ENCODE assay signal across 10 cellular contexts in the genomic region with DNA sequence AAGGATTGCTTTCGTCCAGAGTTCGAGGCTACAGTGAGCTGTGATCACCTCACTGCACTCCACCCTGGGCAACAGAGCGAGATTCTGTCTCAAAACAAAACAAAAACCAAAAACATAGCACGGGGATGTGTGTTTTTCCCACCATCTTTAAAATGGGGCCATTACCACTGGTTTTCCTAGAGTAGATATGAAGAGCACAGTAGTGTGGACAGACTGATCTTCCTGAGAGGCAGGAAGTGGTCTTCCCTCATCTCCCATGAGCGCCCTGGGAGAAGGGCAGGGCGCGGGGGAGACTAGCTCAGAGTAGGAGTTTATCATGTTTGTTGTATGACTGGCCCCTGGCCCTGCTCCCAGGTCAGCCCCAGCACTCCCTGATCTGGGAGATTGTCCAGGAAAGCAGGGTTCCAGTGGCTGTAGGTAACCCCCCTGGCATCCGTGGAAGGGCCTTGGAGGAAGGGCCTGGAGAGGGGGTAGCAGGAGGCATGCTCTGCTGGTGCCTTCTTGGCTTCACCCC. TPM values are rescaled to one million over a fixed set of nuclear protein-coding genes. Genes with fewer than 3 reads are reported as not detected.
DNase-seq lines count a peak whose midpoint lies in the region; ATAC-seq, FAIRE-seq and TF ChIP-seq lines count a peak whose summit lies in the region.
"Had no signal": no experiment of that assay in that cellular context is flagged by ENCODE, and none has a peak within 500 bp of the region (broad histone marks: within the 10 kb centered on the region; RNA-seq: fewer than 3 reads in every experiment).

No MANE protein-coding gene starts in this region.

- peak overlapping the region in 1 of 3 donors; percentile 1 for H3K4me3 ChIP-seq in right lobe of liver
- H3K4me3 ChIP-seq: suprapubic skin had no signal

- peak; percentile 39 for TF ChIP-seq POLR2A in right lobe of liver (IDR thresholded peaks at IDR 0.05)

- peaks cover 83% of the 10 kb centered on the region for H3K4me1 Mint-ChIP-seq in activated CD8-positive, alpha-beta T cell treated with anti-CD3 and anti-CD28 coated beads, Interleukin-2, amount 10 ng/mL, durations not matched to agents 7 days and 5 days (ENCODE audit: low read depth)

- DNase-seq in AG20443 (ENCODE audit: low spot score) (peak; percentile 70), GM19239 (ENCODE audit: insufficient read length, low spot score) (no peak), right lobe of liver (peak; percentile 79 to 91 (median 82)), NCI-H446 treated with DMSO at 0.1 percent for 48 hours (lab: John Stamatoyannopoulos, UW) (no peak), ureter (ENCODE audit: low spot score) (no peak)
- DNase-seq in activated CD8-positive, alpha-beta T cell treated with anti-CD3 and anti-CD28 coated beads, Interleukin-2, amount 10 ng/mL, durations not matched to agents 7 days and 5 days: peak; percentile 43
- no peak for DNase-seq in activated CD4-positive, CD25-positive, alpha-beta regulatory T cell (lab: John Stamatoyannopoulos, UW)
- DNase-seq: NCI-H526 had no signal

- peak; percentile 91 for FAIRE-seq in GM19239 (lab: Jason Lieb, UNC)

- POLR2A ChIA-PET in activated CD8-positive, alpha-beta T cell treated with anti-CD3 and anti-CD28 coated beads, Interleukin-2, amount 10 ng/mL, durations not matched to agents 7 days and 5 days (lab: Charles Lee): interaction anchor here (0.7 to 3.1 kb wide), 7 partner anchors 32 to 97 kb away, joined by 3 to 23 read pairs (median 13); partner anchors contain the start of gene NINJ1

- intact Hi-C loops in right lobe of liver (cut with DNase I): no loop called here

- H3K36me3 ChIP-seq in right lobe of liver: no peaks in the 10 kb centered on the region
- H3K36me3 ChIP-seq: suprapubic skin had no signal

- 28% methylated on average over 7 of the region's 8 CpGs for WGBS in right lobe of liver (ENCODE audit: insufficient coverage, low coverage, low lambda C conversion rate, missing lambda C conversion rate)

- H3K4me3 Mint-ChIP-seq in activated CD8-positive, alpha-beta T cell treated with anti-CD3 and anti-CD28 coated beads, Interleukin-2, amount 10 ng/mL, durations not matched to agents 7 days and 5 days: peak overlapping the region; percentile 90

- peak overlapping the region; percentile 19 to 71 (median 20) for H3K27ac ChIP-seq in right lobe of liver
- H3K27ac ChIP-seq: suprapubic skin had no signal

- no peaks in the 10 kb centered on the region for H3K27me3 ChIP-seq in right lobe of liver
- H3K27me3 ChIP-seq: suprapubic skin had no signal

- peaks cover 35% of the 10 kb centered on the region for H3K36me3 Mint-ChIP-seq in activated CD8-positive, alpha-beta T cell treated with anti-CD3 and anti-CD28 coated beads, Interleukin-2, amount 10 ng/mL, durations not matched to agents 7 days and 5 days (ENCODE audit: low read depth)

- no peak for ATAC-seq in activated CD8-positive, alpha-beta T cell treated with anti-CD3 and anti-CD28 coated beads, Interleukin-2, amount 10 ng/mL, durations not matched to agents 7 days and 5 days
- ATAC-seq in right lobe of liver: peak; percentile 50 to 67 (median 57)
- ATAC-seq in GM21447 (IDR thresholded peaks at IDR 0.05; ENCODE audit: unreplicated experiment): no peak

- no peaks in the 10 kb centered on the region for H3K9me3 Mint-ChIP-seq in activated CD8-positive, alpha-beta T cell treated with anti-CD3 and anti-CD28 coated beads, Interleukin-2, amount 10 ng/mL, durations not matched to agents 7 days and 5 days (ENCODE audit: insufficient read depth)

- H3K27ac Mint-ChIP-seq in activated CD8-positive, alpha-beta T cell treated with anti-CD3 and anti-CD28 coated beads, Interleukin-2, amount 10 ng/mL, durations not matched to agents 7 days and 5 days: peak overlapping the region; percentile 81

- CTCF ChIA-PET in activated CD8-positive, alpha-beta T cell treated with anti-CD3 and anti-CD28 coated beads, Interleukin-2, amount 10 ng/mL, durations not matched to agents 7 days and 5 days (lab: Charles Lee): interaction anchor here (1.0 to 1.8 kb wide), 6 partner anchors 24 to 104 kb away, joined by 3 to 5 read pairs (median 4); no protein-coding TSS in a partner anchor

- no peaks in the 10 kb centered on the region for H3K27me3 Mint-ChIP-seq in activated CD8-positive, alpha-beta T cell treated with anti-CD3 and anti-CD28 coated beads, Interleukin-2, amount 10 ng/mL, durations not matched to agents 7 days and 5 days (ENCODE audit: low read depth)

- no peaks in the 10 kb centered on the region for H3K9me3 ChIP-seq in right lobe of liver
- H3K9me3 ChIP-seq: suprapubic skin had no signal

- peaks cover 0 to 49% (median 16%) of the 10 kb centered on the region in 4 donors for H3K4me1 ChIP-seq in right lobe of liver

- no peak for TF ChIP-seq CTCF in right lobe of liver (IDR thresholded peaks at IDR 0.05)

RNA-seq across cellular contexts. Expression of gene SUSD3, which starts 2.3 kb away (rescaled TPM):
- total RNA-seq in activated CD8-positive, alpha-beta T cell treated with anti-CD3 and anti-CD28 coated beads, Interleukin-2, amount 10 ng/mL, durations not matched to agents 7 days and 5 days: 10 to 100 TPM; 57.9 to 59.6 TPM
- total RNA-seq in right lobe of liver: 10 to 100 TPM in 4 of 6 experiments, 1 to 10 TPM in 2; 6.5 to 51.5 (median 31.2) TPM
- total RNA-seq in ureter: 3.0 TPM

RNA-seq across cellular contexts. Expression of gene CARD19, which starts 35.2 kb away (rescaled TPM):
- total RNA-seq in activated CD8-positive, alpha-beta T cell treated with anti-CD3 and anti-CD28 coated beads, Interleukin-2, amount 10 ng/mL, durations not matched to agents 7 days and 5 days: 10 to 100 TPM; 51.7 to 55.4 TPM
- total RNA-seq in right lobe of liver (10 to 100 TPM in 3 of 6 experiments, 1 to 10 TPM in 3; 6.3 to 31.7 (median 12.1) TPM), ureter (31.3 TPM)

Comparison
In these comparisons a context has a peak if more than half of its experiments do, and no peak if none do; other contexts are left out.
1. DNase-seq: peak in AG20443 (single experiment), activated CD8-positive, alpha-beta T cell treated with anti-CD3 and anti-CD28 coated beads, Interleukin-2, amount 10 ng/mL, durations not matched to agents 7 days and 5 days (single experiment) and right lobe of liver (3 of 3); none in GM19239 (single experiment), activated CD4-positive, CD25-positive, alpha-beta regulatory T cell (0 of 4), NCI-H446 treated with DMSO at 0.1 percent for 48 hours (single experiment) and ureter (single experiment).
2. ATAC-seq: peak in right lobe of liver (4 of 4); none in activated CD8-positive, alpha-beta T cell treated with anti-CD3 and anti-CD28 coated beads, Interleukin-2, amount 10 ng/mL, durations not matched to agents 7 days and 5 days (single experiment) and GM21447 (single experiment).